Comparison of ENCODE assay signal across 17 cellular contexts in the genomic region with DNA sequence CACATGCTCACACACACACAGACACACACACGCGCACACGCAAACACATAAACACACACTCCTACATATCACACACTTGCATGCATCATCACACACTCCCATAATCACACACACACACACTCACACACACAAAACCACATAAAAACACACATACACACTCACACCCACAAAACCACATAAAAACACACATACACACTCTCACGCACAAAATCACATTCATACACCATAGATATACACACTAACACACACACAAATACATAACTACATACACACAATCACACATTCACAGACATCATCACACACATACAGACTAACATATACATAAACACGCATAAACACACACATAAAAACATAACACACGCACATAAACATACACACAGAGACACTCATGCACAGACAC.
"Had no signal": no experiment of that assay in that cellular context is flagged by ENCODE, and none has a peak within 500 bp of the region (broad histone marks: within the 10 kb centered on the region; RNA-seq: fewer than 3 reads in every experiment).

No MANE protein-coding gene starts in this region.

- H3K36me3 ChIP-seq: adrenal gland, neural progenitor cell, prostate gland, right atrium auricular region, suprapubic skin had no signal

- DNase-seq: activated CD4-positive, alpha-beta T cell treated with anti-CD3 and anti-CD28 coated beads, Interleukin-2, amount 50 U/mL, for 48 hours; activated gamma-delta T cell treated with Interleukin-2 at 50 U/mL for 16 hours; effector memory CD8-positive, alpha-beta T cell; glutamatergic neuron; naive thymus-derived CD4-positive, alpha-beta T cell had no signal

- H3K27me3 ChIP-seq: adrenal gland, foreskin keratinocyte, neural progenitor cell, right atrium auricular region, suprapubic skin had no signal

- H3K4me2 ChIP-seq: neural progenitor cell had no signal

- H3K9me3 ChIP-seq: adrenal gland, prostate gland, right atrium auricular region, suprapubic skin had no signal

- FAIRE-seq: keratinocyte, TTC549 had no signal

- H3K9ac ChIP-seq: neural progenitor cell had no signal

- H3K4me1 ChIP-seq: neural progenitor cell, prostate gland had no signal

- H3K27ac ChIP-seq: epithelial cell of prostate, foreskin keratinocyte, neural progenitor cell, prostate gland had no signal

- ATAC-seq: activated CD4-positive, alpha-beta T cell treated with anti-CD3 and anti-CD28 coated beads for 36 hours; activated naive CD4-positive, alpha-beta T cell treated with anti-CD3 and anti-CD28 coated beads, Interleukin-2, amount 50 U/mL, for 72 hours had no signal

- H3K4me3 ChIP-seq: adrenal gland, neural progenitor cell, prostate gland, right atrium auricular region, skin epidermis, suprapubic skin had no signal
